In genomic region chr12:9869307-9870161, GRCh38 we compare ENCODE assay signal across 8 cellular contexts. TPM values are rescaled to one million over a fixed set of nuclear protein-coding genes. Genes with fewer than 3 reads are reported as not detected.
A peak's percentile ranks its signal among the peaks of the same experiment; 100 is the strongest.
DNase-seq lines count a peak whose midpoint lies in the region; ATAC-seq, FAIRE-seq and TF ChIP-seq lines count a peak whose summit lies in the region.

CLEC2B (minus strand) TSS chr12:9869354.

- H3K9ac ChIP-seq in astrocyte (ENCODE audit: low read length) = peak within 1 kb of the TSS; percentile 74

- H3K9me3 ChIP-seq in astrocyte (ENCODE audit: insufficient read depth, low read depth, low read length) (no peaks in the 10 kb centered on the region), spleen (peaks cover 0 to under 1% (median 0%) of the 10 kb centered on the region in 8 donors)

- WGBS in spleen, 5 donors = 0 to 3% (median 1%) methylated on average over 11 of the region's 11 CpGs

- H3K27me3 Mint-ChIP-seq in astrocyte (ENCODE audit: low read depth, unreplicated experiment) = no peaks in the 10 kb centered on the region

- no peak for FAIRE-seq in astrocyte (lab: Jason Lieb, UNC)

- no peak within 1 kb of the TSS for H3K27ac Mint-ChIP-seq in astrocyte (ENCODE audit: unreplicated experiment)

- H3K27me3 ChIP-seq in astrocyte (ENCODE audit: insufficient read depth, low read length) (no peaks in the 10 kb centered on the region), spleen (replicated peaks in 1 of 7) (no peaks in the 10 kb centered on the region)

- H3K79me2 ChIP-seq in astrocyte (ENCODE audit: insufficient read depth, low read length) = no peaks in the 10 kb centered on the region

- no peaks in the 10 kb centered on the region for H3K36me3 Mint-ChIP-seq in astrocyte (ENCODE audit: low read depth, unreplicated experiment)

- peak within 1 kb of the TSS; percentile 60 for H3K4me3 ChIP-seq in astrocyte (ENCODE audit: insufficient read depth, low read depth, low read length)
- peak within 1 kb of the TSS; percentile 36 to 67 (median 42) for H3K4me3 ChIP-seq in spleen

- no peak within 1 kb of the TSS for H3K4me3 Mint-ChIP-seq in astrocyte (ENCODE audit: unreplicated experiment)

- peak; percentile 44 for DNase-seq in AG20443 (ENCODE audit: low spot score)
- peak; percentile 39 for DNase-seq in MV-4-11 (lab: John Stamatoyannopoulos, UW)
- peak; percentile 76 for DNase-seq in astrocyte (ENCODE audit: low read depth)
- DNase-seq in iris pigment epithelial cell (ENCODE audit: low read depth) = peak; percentile 96
- no peak for DNase-seq in spleen

- H3K4me1 ChIP-seq in astrocyte (ENCODE audit: insufficient read depth, low read length) (no peaks in the 10 kb centered on the region), spleen (peaks cover 0 to 52% (median 14%) of the 10 kb centered on the region in 6 donors)

- H3K9me3 Mint-ChIP-seq in astrocyte (ENCODE audit: unreplicated experiment) = no peaks in the 10 kb centered on the region

- intact Hi-C loops in spleen (cut with DNase I; ENCODE audit: low total_unique reads) = no loop called here

- H2AFZ ChIP-seq in astrocyte (ENCODE audit: low read depth, low read length) = peak within 1 kb of the TSS; percentile 62

- no peaks in the 10 kb centered on the region for H4K20me1 ChIP-seq in astrocyte (ENCODE audit: insufficient read depth, low read length)

- H3K36me3 ChIP-seq in astrocyte (ENCODE audit: insufficient read depth, low read length) (no peaks in the 10 kb centered on the region), spleen (no peaks in the 10 kb centered on the region)

- H3K27ac ChIP-seq in astrocyte (ENCODE audit: low read depth, low read length) (peak within 1 kb of the TSS; percentile 54), spleen (peak within 1 kb of the TSS; percentile 77 to 97 (median 92))

- peak in 2 of 3 donors; percentile 76 to 81 for TF ChIP-seq POLR2A in spleen (IDR thresholded peaks at IDR 0.05)

- peaks cover 4% of the 10 kb centered on the region for H3K4me1 Mint-ChIP-seq in astrocyte (ENCODE audit: low read depth, unreplicated experiment)

- ATAC-seq in GM19438 (IDR thresholded peaks at IDR 0.05; ENCODE audit: low read depth, unreplicated experiment) (peak; percentile 49), HG03521 (IDR thresholded peaks at IDR 0.05; ENCODE audit: unreplicated experiment) (no peak), HG03378 (IDR thresholded peaks at IDR 0.05; ENCODE audit: unreplicated experiment) (no peak)

- no peak for TF ChIP-seq CTCF in astrocyte (IDR thresholded peaks at IDR 0.05; ENCODE audit: insufficient read depth, low read depth, low read length)
- no peak for TF ChIP-seq CTCF in spleen (IDR thresholded peaks at IDR 0.05 in 8 of 11, conservative IDR thresholded peaks at IDR 0.05 in 3 of 11)

- peak within 1 kb of the TSS; percentile 83 for H3K4me2 ChIP-seq in astrocyte (ENCODE audit: low read length)

RNA-seq across cellular contexts. Expression of gene CLEC2B, which starts in this region (rescaled TPM):
- not detected in 2 replicates for total RNA-seq in astrocyte
- total RNA-seq in spleen = 10 to 100 TPM; 38.2 to 60.2 (median 55.8) TPM
- 10 to 100 TPM; 20.4 to 35.2 (median 25.8) TPM for polyA plus RNA-seq in spleen

Comparison
In these comparisons a context has a peak if more than half of its experiments do, and no peak if none do; other contexts are left out.
1. RNA of gene CLEC2B (total RNA-seq): 38.2 to 60.2 TPM in spleen; not detected in astrocyte; every median in the first group is over 10 times any median in the second.
2. Peak in DNase-seq, H3K4me3 ChIP-seq, H3K27ac ChIP-seq, H3K9ac ChIP-seq and H3K4me2 ChIP-seq in astrocyte; RNA of the gene not detected or under 1 TPM.